In the genomic region with DNA sequence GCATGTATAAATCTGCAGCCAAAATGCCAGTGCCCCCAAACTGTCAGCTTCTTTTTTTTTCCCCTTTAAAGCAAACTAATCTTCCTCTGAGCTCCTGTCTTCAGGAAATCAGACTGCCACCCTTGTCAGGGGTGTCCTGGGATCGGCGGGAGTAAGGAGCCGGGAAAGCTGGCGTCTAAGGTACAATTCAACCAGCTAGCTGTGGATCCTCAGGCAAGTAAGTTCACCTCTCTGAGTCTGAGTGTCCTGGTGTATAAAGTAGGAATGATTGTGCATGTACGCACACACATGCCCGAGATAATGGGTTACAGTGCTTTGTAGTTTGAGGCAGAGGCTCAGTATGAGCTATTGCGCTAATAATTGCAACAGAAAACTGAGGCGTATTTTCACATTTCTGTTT, we compare ENCODE assay signal across 1 cellular context.
TF ChIP-seq lines count a peak whose summit lies in the region.

No MANE protein-coding gene starts in this region.

TF ChIP-seq in GM23338, 12 proteins besides CTCF, POLR2A, EP300 and RAD21 (continued from another document):
- TF ChIP-seq, protein P1, sequence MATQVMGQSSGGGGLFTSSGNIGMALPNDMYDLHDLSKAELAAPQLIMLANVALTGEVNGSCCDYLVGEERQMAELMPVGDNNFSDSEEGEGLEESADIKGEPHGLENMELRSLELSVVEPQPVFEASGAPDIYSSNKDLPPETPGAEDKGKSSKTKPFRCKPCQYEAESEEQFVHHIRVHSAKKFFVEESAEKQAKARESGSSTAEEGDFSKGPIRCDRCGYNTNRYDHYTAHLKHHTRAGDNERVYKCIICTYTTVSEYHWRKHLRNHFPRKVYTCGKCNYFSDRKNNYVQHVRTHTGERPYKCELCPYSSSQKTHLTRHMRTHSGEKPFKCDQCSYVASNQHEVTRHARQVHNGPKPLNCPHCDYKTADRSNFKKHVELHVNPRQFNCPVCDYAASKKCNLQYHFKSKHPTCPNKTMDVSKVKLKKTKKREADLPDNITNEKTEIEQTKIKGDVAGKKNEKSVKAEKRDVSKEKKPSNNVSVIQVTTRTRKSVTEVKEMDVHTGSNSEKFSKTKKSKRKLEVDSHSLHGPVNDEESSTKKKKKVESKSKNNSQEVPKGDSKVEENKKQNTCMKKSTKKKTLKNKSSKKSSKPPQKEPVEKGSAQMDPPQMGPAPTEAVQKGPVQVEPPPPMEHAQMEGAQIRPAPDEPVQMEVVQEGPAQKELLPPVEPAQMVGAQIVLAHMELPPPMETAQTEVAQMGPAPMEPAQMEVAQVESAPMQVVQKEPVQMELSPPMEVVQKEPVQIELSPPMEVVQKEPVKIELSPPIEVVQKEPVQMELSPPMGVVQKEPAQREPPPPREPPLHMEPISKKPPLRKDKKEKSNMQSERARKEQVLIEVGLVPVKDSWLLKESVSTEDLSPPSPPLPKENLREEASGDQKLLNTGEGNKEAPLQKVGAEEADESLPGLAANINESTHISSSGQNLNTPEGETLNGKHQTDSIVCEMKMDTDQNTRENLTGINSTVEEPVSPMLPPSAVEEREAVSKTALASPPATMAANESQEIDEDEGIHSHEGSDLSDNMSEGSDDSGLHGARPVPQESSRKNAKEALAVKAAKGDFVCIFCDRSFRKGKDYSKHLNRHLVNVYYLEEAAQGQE (IDR thresholded peaks at IDR 0.05; ENCODE audit: unreplicated experiment) = no peak
- TF ChIP-seq EZH2phosphoT487 (IDR thresholded peaks at IDR 0.05; ENCODE audit: unreplicated experiment) (no peak), ZNF331 (CRISPR knock-in tag; IDR thresholded peaks at IDR 0.05; ENCODE audit: low read depth) (no peak), CREB1 (CRISPR knock-in tag; IDR thresholded peaks at IDR 0.05; ENCODE audit: low read depth) (no peak), NANOG (IDR thresholded peaks at IDR 0.05; ENCODE audit: borderline replicate concordance) (no peak), JUNB (IDR thresholded peaks at IDR 0.05; ENCODE audit: unreplicated experiment) (no peak)
- TF ChIP-seq, protein P2, sequence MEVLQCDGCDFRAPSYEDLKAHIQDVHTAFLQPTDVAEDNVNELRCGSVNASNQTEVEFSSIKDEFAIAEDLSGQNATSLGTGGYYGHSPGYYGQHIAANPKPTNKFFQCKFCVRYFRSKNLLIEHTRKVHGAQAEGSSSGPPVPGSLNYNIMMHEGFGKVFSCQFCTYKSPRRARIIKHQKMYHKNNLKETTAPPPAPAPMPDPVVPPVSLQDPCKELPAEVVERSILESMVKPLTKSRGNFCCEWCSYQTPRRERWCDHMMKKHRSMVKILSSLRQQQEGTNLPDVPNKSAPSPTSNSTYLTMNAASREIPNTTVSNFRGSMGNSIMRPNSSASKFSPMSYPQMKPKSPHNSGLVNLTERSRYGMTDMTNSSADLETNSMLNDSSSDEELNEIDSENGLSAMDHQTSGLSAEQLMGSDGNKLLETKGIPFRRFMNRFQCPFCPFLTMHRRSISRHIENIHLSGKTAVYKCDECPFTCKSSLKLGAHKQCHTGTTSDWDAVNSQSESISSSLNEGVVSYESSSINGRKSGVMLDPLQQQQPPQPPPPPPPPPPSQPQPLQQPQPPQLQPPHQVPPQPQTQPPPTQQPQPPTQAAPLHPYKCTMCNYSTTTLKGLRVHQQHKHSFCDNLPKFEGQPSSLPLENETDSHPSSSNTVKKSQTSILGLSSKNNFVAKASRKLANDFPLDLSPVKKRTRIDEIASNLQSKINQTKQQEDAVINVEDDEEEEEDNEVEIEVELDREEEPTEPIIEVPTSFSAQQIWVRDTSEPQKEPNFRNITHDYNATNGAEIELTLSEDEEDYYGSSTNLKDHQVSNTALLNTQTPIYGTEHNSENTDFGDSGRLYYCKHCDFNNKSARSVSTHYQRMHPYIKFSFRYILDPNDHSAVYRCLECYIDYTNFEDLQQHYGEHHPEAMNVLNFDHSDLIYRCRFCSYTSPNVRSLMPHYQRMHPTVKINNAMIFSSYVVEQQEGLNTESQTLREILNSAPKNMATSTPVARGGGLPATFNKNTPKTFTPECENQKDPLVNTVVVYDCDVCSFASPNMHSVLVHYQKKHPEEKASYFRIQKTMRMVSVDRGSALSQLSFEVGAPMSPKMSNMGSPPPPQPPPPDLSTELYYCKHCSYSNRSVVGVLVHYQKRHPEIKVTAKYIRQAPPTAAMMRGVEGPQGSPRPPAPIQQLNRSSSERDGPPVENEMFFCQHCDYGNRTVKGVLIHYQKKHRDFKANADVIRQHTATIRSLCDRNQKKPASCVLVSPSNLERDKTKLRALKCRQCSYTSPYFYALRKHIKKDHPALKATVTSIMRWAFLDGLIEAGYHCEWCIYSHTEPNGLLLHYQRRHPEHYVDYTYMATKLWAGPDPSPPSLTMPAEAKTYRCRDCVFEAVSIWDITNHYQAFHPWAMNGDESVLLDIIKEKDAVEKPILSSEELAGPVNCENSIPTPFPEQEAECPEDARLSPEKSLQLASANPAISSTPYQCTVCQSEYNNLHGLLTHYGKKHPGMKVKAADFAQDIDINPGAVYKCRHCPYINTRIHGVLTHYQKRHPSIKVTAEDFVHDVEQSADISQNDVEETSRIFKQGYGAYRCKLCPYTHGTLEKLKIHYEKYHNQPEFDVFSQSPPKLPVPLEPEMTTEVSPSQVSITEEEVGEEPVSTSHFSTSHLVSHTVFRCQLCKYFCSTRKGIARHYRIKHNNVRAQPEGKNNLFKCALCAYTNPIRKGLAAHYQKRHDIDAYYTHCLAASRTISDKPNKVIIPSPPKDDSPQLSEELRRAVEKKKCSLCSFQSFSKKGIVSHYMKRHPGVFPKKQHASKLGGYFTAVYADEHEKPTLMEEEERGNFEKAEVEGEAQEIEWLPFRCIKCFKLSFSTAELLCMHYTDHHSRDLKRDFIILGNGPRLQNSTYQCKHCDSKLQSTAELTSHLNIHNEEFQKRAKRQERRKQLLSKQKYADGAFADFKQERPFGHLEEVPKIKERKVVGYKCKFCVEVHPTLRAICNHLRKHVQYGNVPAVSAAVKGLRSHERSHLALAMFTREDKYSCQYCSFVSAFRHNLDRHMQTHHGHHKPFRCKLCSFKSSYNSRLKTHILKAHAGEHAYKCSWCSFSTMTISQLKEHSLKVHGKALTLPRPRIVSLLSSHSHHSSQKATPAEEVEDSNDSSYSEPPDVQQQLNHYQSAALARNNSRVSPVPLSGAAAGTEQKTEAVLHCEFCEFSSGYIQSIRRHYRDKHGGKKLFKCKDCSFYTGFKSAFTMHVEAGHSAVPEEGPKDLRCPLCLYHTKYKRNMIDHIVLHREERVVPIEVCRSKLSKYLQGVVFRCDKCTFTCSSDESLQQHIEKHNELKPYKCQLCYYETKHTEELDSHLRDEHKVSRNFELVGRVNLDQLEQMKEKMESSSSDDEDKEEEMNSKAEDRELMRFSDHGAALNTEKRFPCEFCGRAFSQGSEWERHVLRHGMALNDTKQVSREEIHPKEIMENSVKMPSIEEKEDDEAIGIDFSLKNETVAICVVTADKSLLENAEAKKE (CRISPR knock-in tag; IDR thresholded peaks at IDR 0.05) = no peak
